27 cellular contexts compared by ENCODE assay signal in the genomic region with DNA sequence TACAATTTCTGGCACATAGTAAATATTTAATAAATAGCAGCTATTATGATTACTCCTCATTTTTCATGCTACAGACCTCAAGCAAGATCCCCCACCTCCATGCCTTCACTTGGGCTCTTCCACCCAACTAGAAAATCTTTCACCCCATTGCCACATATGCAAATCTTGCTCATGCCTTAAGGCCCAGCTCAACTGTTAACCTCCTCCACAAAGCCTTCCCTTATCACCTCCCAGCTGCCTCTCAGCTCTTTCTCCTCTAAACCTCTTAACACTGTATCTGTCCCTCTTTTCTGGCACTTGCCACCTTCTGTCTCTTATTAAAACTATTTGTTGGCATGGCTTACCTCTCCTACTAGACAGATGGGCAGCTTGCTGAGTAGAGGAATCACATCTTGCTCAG. TPM values are rescaled to one million over a fixed set of nuclear protein-coding genes. Genes with fewer than 3 reads are reported as not detected.
DNase-seq lines count a peak whose midpoint lies in the region; ATAC-seq and TF ChIP-seq lines count a peak whose summit lies in the region.
"Had no signal": no experiment of that assay in that cellular context is flagged by ENCODE, and none has a peak within 500 bp of the region (broad histone marks: within the 10 kb centered on the region; RNA-seq: fewer than 3 reads in every experiment).

No MANE protein-coding gene starts in this region.

- no peak for TF ChIP-seq CTCF in mammary epithelial cell (conservative IDR thresholded peaks at IDR 0.05 in 1 of 2, IDR thresholded peaks at IDR 0.05 in 1 of 2; ENCODE audit: extremely low read depth in 1 of 2, insufficient read depth in 1 of 2, low read depth in 1 of 2, low read length in 2 of 2)
- no peak for TF ChIP-seq CTCF in breast epithelium (IDR thresholded peaks at IDR 0.05)

- intact Hi-C loops in mammary epithelial cell (cut with micrococcal nuclease): no loop called here
- intact Hi-C loops in breast epithelium (cut with DNase I; ENCODE audit: low total_unique reads): no loop called here
- intact Hi-C loops in activated T-helper 1 cell treated with anti-CD3 and anti-CD28 coated beads, Interleukin-12 subunit alpha, Interleukin-12 subunit beta, Interleukin-2, Interleukin-4 antibody, amounts not matched to agents 30 ng/mL and 10 ng/mL and 1 ng/mL, durations not matched to agents 14 hours and 24 hours and 36 hours (cut with micrococcal nuclease): no loop called here

- no peak overlapping the region for H3K27ac Mint-ChIP-seq in activated T-helper 1 cell treated with anti-CD3 and anti-CD28 coated beads, Interleukin-12 subunit alpha, Interleukin-12 subunit beta, Interleukin-2, Interleukin-4 antibody, amounts not matched to agents 30 ng/mL and 10 ng/mL and 1 ng/mL, durations not matched to agents 14 hours and 24 hours and 36 hours
- H3K27ac Mint-ChIP-seq in activated naive CD8-positive, alpha-beta T cell treated with anti-CD3 and anti-CD28 coated beads, Interleukin-2, amount 50 U/mL, for 24 hours: no peak overlapping the region
- H3K27ac Mint-ChIP-seq: CD4-positive, CD25-positive, alpha-beta regulatory T cell; HFFc6 had no signal

- H3K4me2 ChIP-seq in mammary epithelial cell (ENCODE audit: insufficient read depth, low read depth, low read length): no peak overlapping the region
- H3K4me2 ChIP-seq: BLaER1, KMS-11 had no signal

- no peaks in the 10 kb centered on the region for H3K9me3 Mint-ChIP-seq in activated T-helper 1 cell treated with anti-CD3 and anti-CD28 coated beads, Interleukin-12 subunit alpha, Interleukin-12 subunit beta, Interleukin-2, Interleukin-4 antibody, amounts not matched to agents 30 ng/mL and 10 ng/mL and 1 ng/mL, durations not matched to agents 14 hours and 24 hours and 36 hours
- no peaks in the 10 kb centered on the region for H3K9me3 Mint-ChIP-seq in activated naive CD8-positive, alpha-beta T cell treated with anti-CD3 and anti-CD28 coated beads, Interleukin-2, amount 50 U/mL, for 24 hours
- H3K9me3 Mint-ChIP-seq: CD4-positive, CD25-positive, alpha-beta regulatory T cell; HFFc6 had no signal

- H3K27ac ChIP-seq in mammary epithelial cell (ENCODE audit: insufficient read depth, low read depth, low read length) (no peak overlapping the region), breast epithelium (no peak overlapping the region)
- H3K27ac ChIP-seq: BLaER1, KMS-11, RWPE1 had no signal

- no peaks in the 10 kb centered on the region for H3K36me3 ChIP-seq in mammary epithelial cell (ENCODE audit: insufficient read depth, low read length)
- H3K36me3 ChIP-seq in breast epithelium: no peaks in the 10 kb centered on the region
- H3K36me3 ChIP-seq: BLaER1, HAP-1 had no signal

- H3K9me3 ChIP-seq in mammary epithelial cell (replicated peaks; ENCODE audit: insufficient read depth, low read length): no peaks in the 10 kb centered on the region
- no peaks in the 10 kb centered on the region for H3K9me3 ChIP-seq in breast epithelium
- H3K9me3 ChIP-seq: BLaER1, HAP-1 had no signal

- no peaks in the 10 kb centered on the region for H3K79me2 ChIP-seq in mammary epithelial cell (ENCODE audit: insufficient read depth, low read length)

- in situ Hi-C loops in mammary epithelial cell (cut with MboI; ENCODE audit: low sequenced_read_pairs in 2 of 2): no loop called here

- no peaks in the 10 kb centered on the region for H3K36me3 Mint-ChIP-seq in activated T-helper 1 cell treated with anti-CD3 and anti-CD28 coated beads, Interleukin-12 subunit alpha, Interleukin-12 subunit beta, Interleukin-2, Interleukin-4 antibody, amounts not matched to agents 30 ng/mL and 10 ng/mL and 1 ng/mL, durations not matched to agents 14 hours and 24 hours and 36 hours (ENCODE audit: low read depth)
- H3K36me3 Mint-ChIP-seq in activated naive CD8-positive, alpha-beta T cell treated with anti-CD3 and anti-CD28 coated beads, Interleukin-2, amount 50 U/mL, for 24 hours (ENCODE audit: low read depth): no peaks in the 10 kb centered on the region
- H3K36me3 Mint-ChIP-seq: CD4-positive, CD25-positive, alpha-beta regulatory T cell had no signal

- no peak for TF ChIP-seq POLR2A in breast epithelium (IDR thresholded peaks at IDR 0.05)
- no peak for TF ChIP-seq POLR2A in erythroblast (IDR thresholded peaks at IDR 0.05; ENCODE audit: low read length)

- peak overlapping the region; percentile 23 for H2AFZ ChIP-seq in mammary epithelial cell (ENCODE audit: low read depth, low read length)

- BruUV-seq in mammary epithelial cell (replicated peaks; lab: Mats Ljungman, UMichigan): no TSS peak

- H3K4me1 Mint-ChIP-seq in activated T-helper 1 cell treated with anti-CD3 and anti-CD28 coated beads, Interleukin-12 subunit alpha, Interleukin-12 subunit beta, Interleukin-2, Interleukin-4 antibody, amounts not matched to agents 30 ng/mL and 10 ng/mL and 1 ng/mL, durations not matched to agents 14 hours and 24 hours and 36 hours (ENCODE audit: low read depth): no peaks in the 10 kb centered on the region
- peaks cover 6% of the 10 kb centered on the region for H3K4me1 Mint-ChIP-seq in activated naive CD8-positive, alpha-beta T cell treated with anti-CD3 and anti-CD28 coated beads, Interleukin-2, amount 50 U/mL, for 24 hours
- H3K4me1 Mint-ChIP-seq: CD4-positive, CD25-positive, alpha-beta regulatory T cell had no signal

- ATAC-seq in activated naive CD8-positive, alpha-beta T cell treated with anti-CD3 and anti-CD28 coated beads, Interleukin-2, amount 50 U/mL, for 24 hours: no peak
- ATAC-seq: GM12878, Panc1 had no signal

- no peaks in the 10 kb centered on the region for H4K20me1 ChIP-seq in mammary epithelial cell (ENCODE audit: insufficient read depth, low read length)
- H4K20me1 ChIP-seq: BLaER1 had no signal

- H3K4me3 Mint-ChIP-seq in activated T-helper 1 cell treated with anti-CD3 and anti-CD28 coated beads, Interleukin-12 subunit alpha, Interleukin-12 subunit beta, Interleukin-2, Interleukin-4 antibody, amounts not matched to agents 30 ng/mL and 10 ng/mL and 1 ng/mL, durations not matched to agents 14 hours and 24 hours and 36 hours: no peak overlapping the region
- no peak overlapping the region for H3K4me3 Mint-ChIP-seq in activated naive CD8-positive, alpha-beta T cell treated with anti-CD3 and anti-CD28 coated beads, Interleukin-2, amount 50 U/mL, for 24 hours
- H3K4me3 Mint-ChIP-seq: CD4-positive, CD25-positive, alpha-beta regulatory T cell; HFFc6 had no signal

- CTCF ChIA-PET in mammary epithelial cell (lab: Charles Lee; ENCODE audit: low non-redundant PET): no interaction called here

- dilution Hi-C loops in mammary epithelial cell (cut with HindIII; ENCODE audit: low sequenced_read_pairs): no loop called here

- H3K27me3 ChIP-seq in mammary epithelial cell (ENCODE audit: insufficient read depth, low read length) (no peaks in the 10 kb centered on the region), breast epithelium (peaks cover 0 to 56% of the 10 kb centered on the region in 2 donors)

- H3K4me3 ChIP-seq in mammary epithelial cell (replicated peaks in 1 of 3; ENCODE audit: insufficient read depth in 1 of 3, low read depth in 2 of 3, low read length in 3 of 3) (no peak overlapping the region), breast epithelium (no peak overlapping the region)
- H3K4me3 ChIP-seq: BLaER1, GM12878, HAP-1 had no signal

- H3K9ac ChIP-seq in mammary epithelial cell (ENCODE audit: insufficient read depth, low read length): no peak overlapping the region
- H3K9ac ChIP-seq: BLaER1, KMS-11 had no signal

- peaks cover 33% of the 10 kb centered on the region for H3K4me1 ChIP-seq in mammary epithelial cell (ENCODE audit: insufficient read depth, low read length)
- H3K4me1 ChIP-seq in breast epithelium: no peaks in the 10 kb centered on the region
- H3K4me1 ChIP-seq: HAP-1 had no signal

- no peak for DNase-seq in mammary epithelial cell
- no peak for DNase-seq in breast epithelium (ENCODE audit: low spot score in 2 of 2)
- peak; percentile 46 for DNase-seq in OCI-M1 (lab: John Stamatoyannopoulos, UW)
- peak; percentile 2 to 4 for DNase-seq in erythroblast (lab: John Stamatoyannopoulos, UW)
- DNase-seq in activated T-helper 1 cell treated with anti-CD3 and anti-CD28 coated beads, Interleukin-12 subunit alpha, Interleukin-12 subunit beta, Interleukin-2, Interleukin-4 antibody, amounts not matched to agents 30 ng/mL and 10 ng/mL and 1 ng/mL, durations not matched to agents 14 hours and 24 hours and 36 hours (ENCODE audit: low spot score): no peak
- no peak for DNase-seq in activated naive CD8-positive, alpha-beta T cell treated with anti-CD3 and anti-CD28 coated beads, Interleukin-2, amount 50 U/mL, for 24 hours
- no peak for DNase-seq in effector CD8-positive, alpha-beta T cell (lab: John Stamatoyannopoulos, UW)
- DNase-seq: CD4-positive, CD25-positive, alpha-beta regulatory T cell; DMS79; EL; GDM1; GOT3; HFFc6; IMR-90; MM.1S; NCI-H1694; NCI-H2029 treated with DMSO at 0.1 percent for 48 hours; NCI-H345; NCI-H510A treated with DMSO at 0.1 percent for 48 hours; NCI-H774; SHP77 had no signal

- H3K27me3 Mint-ChIP-seq in activated T-helper 1 cell treated with anti-CD3 and anti-CD28 coated beads, Interleukin-12 subunit alpha, Interleukin-12 subunit beta, Interleukin-2, Interleukin-4 antibody, amounts not matched to agents 30 ng/mL and 10 ng/mL and 1 ng/mL, durations not matched to agents 14 hours and 24 hours and 36 hours (ENCODE audit: insufficient read depth): peaks cover 3% of the 10 kb centered on the region
- H3K27me3 Mint-ChIP-seq in activated naive CD8-positive, alpha-beta T cell treated with anti-CD3 and anti-CD28 coated beads, Interleukin-2, amount 50 U/mL, for 24 hours: no peaks in the 10 kb centered on the region
- H3K27me3 Mint-ChIP-seq: CD4-positive, CD25-positive, alpha-beta regulatory T cell had no signal

RNA-seq across cellular contexts. Expression of a gene that starts 51.5 kb away (rescaled TPM):
- 10 to 100 TPM; 21.2 to 32.9 TPM for total RNA-seq in mammary epithelial cell
- 17.0 TPM for polyA plus RNA-seq in mammary epithelial cell
- polyA minus RNA-seq in mammary epithelial cell: 20.2 TPM
- 10 to 100 TPM; 20.0 to 50.1 (median 25.6) TPM for total RNA-seq in breast epithelium
- total RNA-seq in activated T-helper 1 cell treated with anti-CD3 and anti-CD28 coated beads, Interleukin-12 subunit alpha, Interleukin-12 subunit beta, Interleukin-2, Interleukin-4 antibody, amounts not matched to agents 30 ng/mL and 10 ng/mL and 1 ng/mL, durations not matched to agents 14 hours and 24 hours and 36 hours: 14.5 and 15.6 TPM in 2 replicates

Comparison
In these comparisons a context has a peak if more than half of its experiments do, and no peak if none do; other contexts are left out.
1. DNase-seq: peak in OCI-M1 (single experiment) and erythroblast (2 of 2); none in mammary epithelial cell (single experiment), breast epithelium (0 of 2), activated T-helper 1 cell treated with anti-CD3 and anti-CD28 coated beads, Interleukin-12 subunit alpha, Interleukin-12 subunit beta, Interleukin-2, Interleukin-4 antibody, amounts not matched to agents 30 ng/mL and 10 ng/mL and 1 ng/mL, durations not matched to agents 14 hours and 24 hours and 36 hours (single experiment), activated naive CD8-positive, alpha-beta T cell treated with anti-CD3 and anti-CD28 coated beads, Interleukin-2, amount 50 U/mL, for 24 hours (single experiment) and effector CD8-positive, alpha-beta T cell (single experiment).